Comparison of ENCODE assay signal across 11 cellular contexts in genomic region chr10:117221156-117221711, GRCh38. TPM values are rescaled to one million over a fixed set of nuclear protein-coding genes. Genes with fewer than 3 reads are reported as not detected.
A peak's percentile ranks its signal among the peaks of the same experiment; 100 is the strongest.
DNase-seq lines count a peak whose midpoint lies in the region; ATAC-seq and TF ChIP-seq lines count a peak whose summit lies in the region.
"Had no signal": no experiment of that assay in that cellular context is flagged by ENCODE, and none has a peak within 500 bp of the region (broad histone marks: within the 10 kb centered on the region; RNA-seq: fewer than 3 reads in every experiment).

No MANE protein-coding gene starts in this region.

- CTCF ChIA-PET in Calu3 (lab: Charles Lee): no interaction called here

- BruUV-seq in Calu3 (replicated peaks; lab: Mats Ljungman, UMichigan): no TSS peak

- H3K36me3 ChIP-seq in RWPE2 (ENCODE audit: low read depth) (no peaks in the 10 kb centered on the region), left ventricle myocardium inferior (no peaks in the 10 kb centered on the region)
- H3K36me3 ChIP-seq: uterus had no signal

- H3K4me1 Mint-ChIP-seq in Calu3 (ENCODE audit: low read depth, unreplicated experiment): peaks cover 9% of the 10 kb centered on the region

- H3K9me3 Mint-ChIP-seq in Calu3 (ENCODE audit: low read depth, unreplicated experiment): no peaks in the 10 kb centered on the region

- no peak for TF ChIP-seq POLR2A in lower leg skin (IDR thresholded peaks at IDR 0.05)

- no peak for TF ChIP-seq CTCF in Calu3 (IDR thresholded peaks at IDR 0.05; ENCODE audit: unreplicated experiment)
- TF ChIP-seq CTCF in RWPE2 (IDR thresholded peaks at IDR 0.05; ENCODE audit: poor library complexity, severe bottlenecking): no peak
- no peak for TF ChIP-seq CTCF in lower leg skin (IDR thresholded peaks at IDR 0.05)
- TF ChIP-seq CTCF in left ventricle myocardium inferior (IDR thresholded peaks at IDR 0.05; ENCODE audit: borderline replicate concordance): no peak

- no peaks in the 10 kb centered on the region for H3K9me3 ChIP-seq in RWPE2 (ENCODE audit: severe bottlenecking)
- H3K9me3 ChIP-seq in left ventricle myocardium inferior (replicated peaks): no peaks in the 10 kb centered on the region
- H3K9me3 ChIP-seq: uterus had no signal

- H3K27me3 ChIP-seq in RWPE2 (ENCODE audit: insufficient read depth, poor library complexity, severe bottlenecking): no peaks in the 10 kb centered on the region
- peaks cover 93% of the 10 kb centered on the region for H3K27me3 ChIP-seq in left ventricle myocardium inferior (ENCODE audit: low read depth)
- H3K27me3 ChIP-seq: uterus had no signal

- peak; percentile 70 for ATAC-seq in RWPE2 (ENCODE audit: low read depth)
- ATAC-seq in left lobe of liver: no peak
- no peak for ATAC-seq in HG03342 (IDR thresholded peaks at IDR 0.05; ENCODE audit: unreplicated experiment)

- WGBS in lower leg skin, 2 donors: 62 to 67% methylated on average over 10 of the region's 10 CpGs

- no peak overlapping the region for H3K4me3 ChIP-seq in RWPE2 (ENCODE audit: severe bottlenecking)
- no peak overlapping the region for H3K4me3 ChIP-seq in lower leg skin (ENCODE audit: low read depth, poor library complexity, severe bottlenecking)
- no peak overlapping the region for H3K4me3 ChIP-seq in left ventricle myocardium inferior
- H3K4me3 ChIP-seq: uterus had no signal

- H3K27ac Mint-ChIP-seq in Calu3 (ENCODE audit: unreplicated experiment): no peak overlapping the region

- H3K36me3 Mint-ChIP-seq in Calu3 (ENCODE audit: insufficient read depth, unreplicated experiment): no peaks in the 10 kb centered on the region

- H3K27ac ChIP-seq in RWPE2 (ENCODE audit: poor library complexity, severe bottlenecking) (no peak overlapping the region), left ventricle myocardium inferior (replicated peaks) (no peak overlapping the region)
- H3K27ac ChIP-seq: uterus had no signal

- intact Hi-C loops in Calu3 (cut with micrococcal nuclease; ENCODE audit: unreplicated experiment): no loop called here
- intact Hi-C loops in lower leg skin (cut with DNase I; ENCODE audit: low total_unique reads): loop anchor here (10.0 kb wide), 1 partner anchor 94 kb away; no protein-coding TSS in a partner anchor
- intact Hi-C loops in left ventricle myocardium inferior (cut with micrococcal nuclease): no loop called here

- H3K4me3 Mint-ChIP-seq in Calu3 (ENCODE audit: low read depth, unreplicated experiment): no peak overlapping the region

- no peaks in the 10 kb centered on the region for H3K27me3 Mint-ChIP-seq in Calu3 (ENCODE audit: unreplicated experiment)

- DNase-seq in Calu3 (peak; percentile 46), HK-2 (ENCODE audit: unreplicated experiment) (peak; percentile 22), RWPE2 (ENCODE audit: low spot score) (no peak), islet precursor cell (peak; percentile 94), lower leg skin (ENCODE audit: low spot score in 2 of 2) (no peak), left lobe of liver (ENCODE audit: low spot score) (no peak), left ventricle myocardium inferior (no peak)
- DNase-seq: activated CD4-positive, alpha-beta T cell treated with anti-CD3 and anti-CD28 coated beads for 4 hours; uterus had no signal

- H3K4me1 ChIP-seq in RWPE2 (ENCODE audit: insufficient read depth, poor library complexity, severe bottlenecking) (no peaks in the 10 kb centered on the region), left ventricle myocardium inferior (peaks cover 11% of the 10 kb centered on the region)

RNA-seq across cellular contexts. Expression of gene SLC18A2, which starts 19.7 kb away (rescaled TPM):
- total RNA-seq in Calu3 (2022): not detected in 2 replicates
- 1 to 10 TPM; 4.0 to 4.9 (median 4.4) TPM for total RNA-seq in lower leg skin
- total RNA-seq in left lobe of liver: 0.15 TPM
- 0.05 TPM for total RNA-seq in left ventricle myocardium inferior

RNA-seq across cellular contexts. Expression of gene KCNK18, which starts 23.9 kb away (rescaled TPM):
- total RNA-seq in Calu3 (2022) (not detected in 2 replicates), lower leg skin (not detected), left lobe of liver (not detected), left ventricle myocardium inferior (not detected)
- total RNA-seq: skeletal muscle tissue, uterus had no signal

Comparison
In these comparisons a context has a peak if more than half of its experiments do, and no peak if none do; other contexts are left out.
1. DNase-seq: peak in Calu3 (single experiment), HK-2 (single experiment) and islet precursor cell (single experiment); none in RWPE2 (single experiment), lower leg skin (0 of 2), left lobe of liver (single experiment) and left ventricle myocardium inferior (single experiment).